21 cellular contexts compared by ENCODE assay signal in genomic region chr2:85308201-85308600, GRCh38. TPM values are rescaled to one million over a fixed set of nuclear protein-coding genes. Genes with fewer than 3 reads are reported as not detected.
DNase-seq lines count a peak whose midpoint lies in the region; ATAC-seq and TF ChIP-seq lines count a peak whose summit lies in the region.
"Had no signal": no experiment of that assay in that cellular context is flagged by ENCODE, and none has a peak within 500 bp of the region (broad histone marks: within the 10 kb centered on the region; RNA-seq: fewer than 3 reads in every experiment).

No MANE protein-coding gene starts in this region.

- no peak overlapping the region for H2AK5ac ChIP-seq in mesendoderm (ENCODE audit: low read length)

- H3K4me1 ChIP-seq in mesendoderm (ENCODE audit: control insufficient read depth, low read depth, low read length) (peaks cover 8% of the 10 kb centered on the region), uterus (peaks cover 0 to 10% of the 10 kb centered on the region in 2 donors)

- no peaks in the 10 kb centered on the region for H3K36me3 ChIP-seq in mesendoderm (ENCODE audit: control insufficient read depth, insufficient read depth, low read length)
- H3K36me3 ChIP-seq in uterus: no peaks in the 10 kb centered on the region

- intact Hi-C loops in activated naive CD4-positive, alpha-beta T cell treated with anti-CD3 and anti-CD28 coated beads for 36 hours (cut with micrococcal nuclease): loop anchor here (2.0 kb wide), 1 partner anchor 21 kb away; no protein-coding TSS in a partner anchor
- intact Hi-C loops in activated CD8-positive, alpha-beta T cell treated with anti-CD3 and anti-CD28 coated beads for 36 hours (cut with micrococcal nuclease): no loop called here
- intact Hi-C loops in uterus (cut with DNase I; ENCODE audit: low total_unique reads): no loop called here

- H3K27me3 ChIP-seq in mesendoderm (ENCODE audit: insufficient read depth, low read length, poor library complexity) (no peaks in the 10 kb centered on the region), uterus (no peaks in the 10 kb centered on the region)
- H3K27me3 ChIP-seq: upper lobe of right lung had no signal

- peak overlapping the region; percentile 68 for H3K27ac Mint-ChIP-seq in activated naive CD4-positive, alpha-beta T cell treated with anti-CD3 and anti-CD28 coated beads for 36 hours
- H3K27ac Mint-ChIP-seq in activated naive CD4-positive, alpha-beta T cell treated with anti-CD3 and anti-CD28 coated beads, Interleukin-2, amount 10 ng/mL, durations not matched to agents 7 days and 5 days: no peak overlapping the region
- peak overlapping the region; percentile 62 for H3K27ac Mint-ChIP-seq in activated CD8-positive, alpha-beta T cell treated with anti-CD3 and anti-CD28 coated beads for 36 hours
- H3K27ac Mint-ChIP-seq: progenitor cell of endocrine pancreas had no signal

- H3K4me1 Mint-ChIP-seq in activated naive CD4-positive, alpha-beta T cell treated with anti-CD3 and anti-CD28 coated beads for 36 hours (ENCODE audit: low read depth): peaks cover 36% of the 10 kb centered on the region
- H3K4me1 Mint-ChIP-seq in activated naive CD4-positive, alpha-beta T cell treated with anti-CD3 and anti-CD28 coated beads, Interleukin-2, amount 10 ng/mL, durations not matched to agents 7 days and 5 days: peaks cover 37% of the 10 kb centered on the region
- H3K4me1 Mint-ChIP-seq in activated CD8-positive, alpha-beta T cell treated with anti-CD3 and anti-CD28 coated beads for 36 hours (ENCODE audit: low read depth): peaks cover 27% of the 10 kb centered on the region

- H3K36me3 Mint-ChIP-seq in activated naive CD4-positive, alpha-beta T cell treated with anti-CD3 and anti-CD28 coated beads for 36 hours (ENCODE audit: low read depth): peaks cover 2% of the 10 kb centered on the region
- H3K36me3 Mint-ChIP-seq in activated naive CD4-positive, alpha-beta T cell treated with anti-CD3 and anti-CD28 coated beads, Interleukin-2, amount 10 ng/mL, durations not matched to agents 7 days and 5 days: peaks cover 14% of the 10 kb centered on the region
- no peaks in the 10 kb centered on the region for H3K36me3 Mint-ChIP-seq in activated CD8-positive, alpha-beta T cell treated with anti-CD3 and anti-CD28 coated beads for 36 hours (ENCODE audit: low read depth)

- TF ChIP-seq CTCF in activated CD8-positive, alpha-beta T cell treated with anti-CD3 and anti-CD28 coated beads for 36 hours (IDR thresholded peaks at IDR 0.05): no peak
- TF ChIP-seq CTCF in uterus (IDR thresholded peaks at IDR 0.05): no peak
- TF ChIP-seq CTCF in RWPE1 (conservative IDR thresholded peaks at IDR 0.05; ENCODE audit: low read depth): no peak

- H2BK5ac ChIP-seq in mesendoderm (ENCODE audit: low read length): no peak overlapping the region

- ATAC-seq in activated CD8-positive, alpha-beta T cell treated with anti-CD3 and anti-CD28 coated beads for 36 hours: no peak

- H3K27ac ChIP-seq in mesendoderm (ENCODE audit: low read depth, low read length) (no peak overlapping the region), uterus (peak overlapping the region; percentile 57 to 64), RWPE1 (no peak overlapping the region)
- H3K27ac ChIP-seq: KMS-11 had no signal

- no peak overlapping the region for H4K8ac ChIP-seq in mesendoderm (ENCODE audit: low read depth, low read length)

- H3K56ac ChIP-seq in mesendoderm (ENCODE audit: low read length): no peak overlapping the region

- no peaks in the 10 kb centered on the region for H3K79me1 ChIP-seq in mesendoderm (ENCODE audit: low read length)

- H2BK120ac ChIP-seq in mesendoderm (ENCODE audit: low read depth, low read length): no peak overlapping the region

- H3K9me3 ChIP-seq in uterus: no peaks in the 10 kb centered on the region
- H3K9me3 ChIP-seq: upper lobe of right lung had no signal

- no peaks in the 10 kb centered on the region for H3K79me2 ChIP-seq in mesendoderm (ENCODE audit: control insufficient read depth, insufficient read depth, low read length)

- no peak overlapping the region for H3K4me2 ChIP-seq in mesendoderm (ENCODE audit: low read length)

- H3K4me3 ChIP-seq in mesendoderm (ENCODE audit: low read length) (no peak overlapping the region), uterus (no peak overlapping the region)
- H3K4me3 ChIP-seq: skin epidermis, upper lobe of right lung had no signal

- POLR2A ChIA-PET in activated CD8-positive, alpha-beta T cell treated with anti-CD3 and anti-CD28 coated beads for 36 hours (lab: Charles Lee): interaction anchor here (1.0 to 3.5 kb wide), 4 partner anchors 9 to 16 kb away, joined by 3 to 46 read pairs (median 12); partner anchors contain the start of gene TGOLN2
- POLR2A ChIA-PET in HEK293T (lab: Yijun Ruan, JAX) (no interaction called here), RWPE1 (lab: Yijun Ruan, JAX; ENCODE audit: low non-redundant PET) (no interaction called here)

- no peak overlapping the region for H4K5ac ChIP-seq in mesendoderm (ENCODE audit: low read length)

- H3K23ac ChIP-seq in mesendoderm (ENCODE audit: low read length): no peak overlapping the region

- 100% methylated on average over 2 of the region's 6 CpGs for WGBS in mesendoderm (ENCODE audit: extremely low coverage, insufficient coverage, low lambda C conversion rate)

- no peaks in the 10 kb centered on the region for H3K27me3 Mint-ChIP-seq in activated naive CD4-positive, alpha-beta T cell treated with anti-CD3 and anti-CD28 coated beads for 36 hours (ENCODE audit: low read depth)
- H3K27me3 Mint-ChIP-seq in activated naive CD4-positive, alpha-beta T cell treated with anti-CD3 and anti-CD28 coated beads, Interleukin-2, amount 10 ng/mL, durations not matched to agents 7 days and 5 days: peaks cover 27% of the 10 kb centered on the region
- no peaks in the 10 kb centered on the region for H3K27me3 Mint-ChIP-seq in activated CD8-positive, alpha-beta T cell treated with anti-CD3 and anti-CD28 coated beads for 36 hours
- H3K27me3 Mint-ChIP-seq: progenitor cell of endocrine pancreas had no signal

- no peak overlapping the region for H2BK15ac ChIP-seq in mesendoderm (replicated peaks; ENCODE audit: low read depth)

- no peaks in the 10 kb centered on the region for H3K9me3 Mint-ChIP-seq in activated naive CD4-positive, alpha-beta T cell treated with anti-CD3 and anti-CD28 coated beads for 36 hours
- H3K9me3 Mint-ChIP-seq in activated naive CD4-positive, alpha-beta T cell treated with anti-CD3 and anti-CD28 coated beads, Interleukin-2, amount 10 ng/mL, durations not matched to agents 7 days and 5 days: no peaks in the 10 kb centered on the region
- no peaks in the 10 kb centered on the region for H3K9me3 Mint-ChIP-seq in activated CD8-positive, alpha-beta T cell treated with anti-CD3 and anti-CD28 coated beads for 36 hours
- H3K9me3 Mint-ChIP-seq: activated T-cell treated with anti-CD3 and anti-CD28 coated beads, Interleukin-2, amount 50 U/mL, for 4 hours; dendritic cell treated with granulocyte-macrophage colony-stimulating factor and Interleukin-4, amounts not matched to agents 40 ng/mL and 50 ng/mL, for 4 days had no signal

- H3K4me3 Mint-ChIP-seq in activated naive CD4-positive, alpha-beta T cell treated with anti-CD3 and anti-CD28 coated beads for 36 hours: no peak overlapping the region
- no peak overlapping the region for H3K4me3 Mint-ChIP-seq in activated naive CD4-positive, alpha-beta T cell treated with anti-CD3 and anti-CD28 coated beads, Interleukin-2, amount 10 ng/mL, durations not matched to agents 7 days and 5 days
- H3K4me3 Mint-ChIP-seq in activated CD8-positive, alpha-beta T cell treated with anti-CD3 and anti-CD28 coated beads for 36 hours: no peak overlapping the region
- H3K4me3 Mint-ChIP-seq: dendritic cell treated with granulocyte-macrophage colony-stimulating factor and Interleukin-4, amounts not matched to agents 40 ng/mL and 50 ng/mL, for 4 days had no signal

- H3K9ac ChIP-seq in mesendoderm (ENCODE audit: low read length): no peak overlapping the region
- H3K9ac ChIP-seq: KMS-11 had no signal

- no peak for TF ChIP-seq POLR2A in uterus (IDR thresholded peaks at IDR 0.05)

- DNase-seq in activated naive CD4-positive, alpha-beta T cell treated with anti-CD3 and anti-CD28 coated beads for 36 hours: no peak
- no peak for DNase-seq in activated naive CD4-positive, alpha-beta T cell treated with anti-CD3 and anti-CD28 coated beads, Interleukin-2, amount 10 ng/mL, durations not matched to agents 7 days and 5 days
- DNase-seq in activated CD8-positive, alpha-beta T cell treated with anti-CD3 and anti-CD28 coated beads for 36 hours: no peak
- DNase-seq in mesendoderm (peak; percentile 37), uterus (no peak), NCI-H2196 treated with DMSO at 0.1 percent for 48 hours (lab: John Stamatoyannopoulos, UW; ENCODE audit: unreplicated experiment) (no peak), HEK293T (ENCODE audit: extremely low spot score) (no peak), RWPE1 (ENCODE audit: low spot score) (no peak)
- DNase-seq: activated CD4-positive, alpha-beta T cell treated with anti-CD3 and anti-CD28 coated beads, Interleukin-2, amount 50 U/mL, for 1 hour; activated T-cell treated with anti-CD3 and anti-CD28 coated beads, Interleukin-2, amount 50 U/mL, for 4 hours; foreskin melanocyte; mammary epithelial cell; NCI-H1092; NCI-H2029 treated with DMSO at 0.1 percent for 48 hours; NCI-H446; stimulated activated CD4-positive, alpha-beta T cell treated with anti-CD3 and anti-CD28 coated beads, Interleukin-2, amount 100 ng/mL, for 48 hours; upper lobe of right lung had no signal

- CTCF ChIA-PET in activated naive CD4-positive, alpha-beta T cell treated with anti-CD3 and anti-CD28 coated beads for 36 hours (lab: Charles Lee): interaction anchor here (1.5 to 3.5 kb wide), 2 partner anchors 9 to 42 kb away, joined by 4 to 60 read pairs; no protein-coding TSS in a partner anchor
- CTCF ChIA-PET in activated naive CD4-positive, alpha-beta T cell treated with anti-CD3 and anti-CD28 coated beads, Interleukin-2, amount 10 ng/mL, durations not matched to agents 7 days and 5 days (lab: Charles Lee): interaction anchor here (1.9 kb wide), 1 partner anchor 42 kb away, joined by 8 read pairs; no protein-coding TSS in a partner anchor
- CTCF ChIA-PET in activated CD8-positive, alpha-beta T cell treated with anti-CD3 and anti-CD28 coated beads for 36 hours (lab: Charles Lee): interaction anchor here (1.3 to 4.4 kb wide), 3 partner anchors 8 to 41 kb away, joined by 4 to 59 read pairs (median 5); partner anchors contain the start of gene TGOLN2
- CTCF ChIA-PET in HEK293T (lab: Yijun Ruan, JAX) (interaction anchor here (1.2 kb wide), 1 partner anchor 8 kb away, joined by 5 read pairs; no protein-coding TSS in a partner anchor), RWPE1 (lab: Yijun Ruan, JAX) (interaction anchor here (3.2 kb wide), 1 partner anchor 8 kb away, joined by 10 read pairs; no protein-coding TSS in a partner anchor)

- no peak overlapping the region for H3K4ac ChIP-seq in mesendoderm (ENCODE audit: low read depth, low read length)

- no peak overlapping the region for H3K18ac ChIP-seq in mesendoderm (ENCODE audit: low read length)

RNA-seq across cellular contexts. Expression of gene TGOLN2, which starts 19.6 kb away (rescaled TPM):
- 10 to 100 TPM; 82.5 to 85.4 TPM for total RNA-seq in activated naive CD4-positive, alpha-beta T cell treated with anti-CD3 and anti-CD28 coated beads for 36 hours
- total RNA-seq in activated CD8-positive, alpha-beta T cell treated with anti-CD3 and anti-CD28 coated beads for 36 hours: 10 to 100 TPM; 62.8 to 64.0 TPM
- polyA plus RNA-seq in mesendoderm (2013, experiment 1 of 2): 40.7 TPM
- polyA plus RNA-seq in mesendoderm (2013, experiment 2 of 2): 39.8 TPM
- 100 to 1,000 TPM in 1 of 4 donors, 10 to 100 TPM in 3; 62.0 to 106 (median 89.4) TPM for total RNA-seq in uterus

RNA-seq across cellular contexts. Expression of gene RETSAT, which starts 46.1 kb away (rescaled TPM):
- 10 to 100 TPM; 19.7 to 24.5 TPM for total RNA-seq in activated naive CD4-positive, alpha-beta T cell treated with anti-CD3 and anti-CD28 coated beads for 36 hours
- 10 to 100 TPM; 21.3 to 22.9 TPM for total RNA-seq in activated CD8-positive, alpha-beta T cell treated with anti-CD3 and anti-CD28 coated beads for 36 hours
- polyA plus RNA-seq in mesendoderm (2013, experiment 1 of 2): 6.9 TPM
- 7.5 TPM for polyA plus RNA-seq in mesendoderm (2013, experiment 2 of 2)
- total RNA-seq in uterus: 10 to 100 TPM; 28.0 to 34.1 (median 31.9) TPM

RNA-seq across cellular contexts. Expression of gene ELMOD3, which starts 46.4 kb away (rescaled TPM):
- 10 to 100 TPM; 14.8 to 15.4 TPM for total RNA-seq in activated naive CD4-positive, alpha-beta T cell treated with anti-CD3 and anti-CD28 coated beads for 36 hours
- 10 to 100 TPM; 11.8 to 13.0 TPM for total RNA-seq in activated CD8-positive, alpha-beta T cell treated with anti-CD3 and anti-CD28 coated beads for 36 hours
- 5.0 TPM for polyA plus RNA-seq in mesendoderm (2013, experiment 1 of 2)
- 4.7 TPM for polyA plus RNA-seq in mesendoderm (2013, experiment 2 of 2)
- 10 to 100 TPM; 12.8 to 45.3 (median 21.0) TPM for total RNA-seq in uterus

Comparison
In these comparisons a context has a peak if more than half of its experiments do, and no peak if none do; other contexts are left out.
1. H3K27ac ChIP-seq: peak in uterus (2 of 2); none in mesendoderm (single experiment) and RWPE1 (single experiment).